1 cellular context compared by ENCODE assay signal in the genomic region with DNA sequence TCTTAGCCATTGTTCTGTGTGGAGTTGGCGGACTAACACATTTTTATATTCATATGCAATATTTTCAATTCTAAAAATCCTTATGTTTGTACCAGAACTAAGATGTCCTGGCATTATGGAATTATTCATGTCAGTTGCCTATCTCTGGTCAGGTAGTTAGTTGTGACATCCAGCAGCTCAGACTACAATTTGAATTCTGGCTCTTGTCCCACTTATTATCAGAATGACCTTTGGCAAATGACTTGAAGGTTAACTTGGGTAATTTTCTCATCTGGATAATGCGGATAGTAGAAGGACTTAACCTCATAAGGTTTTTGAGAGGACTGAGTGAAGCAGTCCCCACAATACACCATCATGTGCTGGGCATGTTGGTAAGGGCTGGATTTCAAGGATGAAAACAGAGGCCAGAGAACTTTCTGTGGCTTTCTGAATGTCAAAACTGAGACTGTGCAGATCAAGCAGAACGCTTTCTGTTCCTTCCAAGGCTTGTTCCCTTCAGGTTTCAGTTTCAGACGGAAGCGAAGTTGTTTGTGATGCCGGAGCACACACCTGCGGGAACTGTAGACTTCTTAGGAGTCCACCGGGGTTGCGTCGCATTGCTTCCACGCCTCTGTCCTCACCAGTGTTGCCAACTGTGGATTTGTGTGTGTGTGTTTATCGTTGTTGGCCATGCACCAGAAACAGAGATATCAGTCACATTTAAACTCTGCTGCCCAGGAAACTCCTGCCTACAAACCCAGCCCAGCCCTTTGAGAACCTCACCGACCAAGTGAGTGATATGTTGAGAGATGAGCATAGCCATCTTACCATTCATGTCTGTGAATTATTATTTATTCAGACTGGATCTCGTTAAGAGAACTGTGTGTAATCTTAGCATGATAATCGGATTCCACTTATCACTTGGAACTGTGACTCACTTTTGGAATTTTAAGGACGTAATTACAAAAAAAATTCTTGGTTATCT.
TF ChIP-seq lines count a peak whose summit lies in the region.

No MANE protein-coding gene starts in this region.

TF ChIP-seq in HEK293, 187 proteins besides CTCF, POLR2A, EP300 and RAD21 (continued from another document and continues in another):
- TF ChIP-seq, protein P1, sequence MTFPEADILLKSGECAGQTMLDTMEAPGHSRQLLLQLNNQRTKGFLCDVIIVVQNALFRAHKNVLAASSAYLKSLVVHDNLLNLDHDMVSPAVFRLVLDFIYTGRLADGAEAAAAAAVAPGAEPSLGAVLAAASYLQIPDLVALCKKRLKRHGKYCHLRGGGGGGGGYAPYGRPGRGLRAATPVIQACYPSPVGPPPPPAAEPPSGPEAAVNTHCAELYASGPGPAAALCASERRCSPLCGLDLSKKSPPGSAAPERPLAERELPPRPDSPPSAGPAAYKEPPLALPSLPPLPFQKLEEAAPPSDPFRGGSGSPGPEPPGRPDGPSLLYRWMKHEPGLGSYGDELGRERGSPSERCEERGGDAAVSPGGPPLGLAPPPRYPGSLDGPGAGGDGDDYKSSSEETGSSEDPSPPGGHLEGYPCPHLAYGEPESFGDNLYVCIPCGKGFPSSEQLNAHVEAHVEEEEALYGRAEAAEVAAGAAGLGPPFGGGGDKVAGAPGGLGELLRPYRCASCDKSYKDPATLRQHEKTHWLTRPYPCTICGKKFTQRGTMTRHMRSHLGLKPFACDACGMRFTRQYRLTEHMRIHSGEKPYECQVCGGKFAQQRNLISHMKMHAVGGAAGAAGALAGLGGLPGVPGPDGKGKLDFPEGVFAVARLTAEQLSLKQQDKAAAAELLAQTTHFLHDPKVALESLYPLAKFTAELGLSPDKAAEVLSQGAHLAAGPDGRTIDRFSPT (tag by site-specific recombination; IDR thresholded peaks at IDR 0.05): no peak
- TF ChIP-seq, protein P2, sequence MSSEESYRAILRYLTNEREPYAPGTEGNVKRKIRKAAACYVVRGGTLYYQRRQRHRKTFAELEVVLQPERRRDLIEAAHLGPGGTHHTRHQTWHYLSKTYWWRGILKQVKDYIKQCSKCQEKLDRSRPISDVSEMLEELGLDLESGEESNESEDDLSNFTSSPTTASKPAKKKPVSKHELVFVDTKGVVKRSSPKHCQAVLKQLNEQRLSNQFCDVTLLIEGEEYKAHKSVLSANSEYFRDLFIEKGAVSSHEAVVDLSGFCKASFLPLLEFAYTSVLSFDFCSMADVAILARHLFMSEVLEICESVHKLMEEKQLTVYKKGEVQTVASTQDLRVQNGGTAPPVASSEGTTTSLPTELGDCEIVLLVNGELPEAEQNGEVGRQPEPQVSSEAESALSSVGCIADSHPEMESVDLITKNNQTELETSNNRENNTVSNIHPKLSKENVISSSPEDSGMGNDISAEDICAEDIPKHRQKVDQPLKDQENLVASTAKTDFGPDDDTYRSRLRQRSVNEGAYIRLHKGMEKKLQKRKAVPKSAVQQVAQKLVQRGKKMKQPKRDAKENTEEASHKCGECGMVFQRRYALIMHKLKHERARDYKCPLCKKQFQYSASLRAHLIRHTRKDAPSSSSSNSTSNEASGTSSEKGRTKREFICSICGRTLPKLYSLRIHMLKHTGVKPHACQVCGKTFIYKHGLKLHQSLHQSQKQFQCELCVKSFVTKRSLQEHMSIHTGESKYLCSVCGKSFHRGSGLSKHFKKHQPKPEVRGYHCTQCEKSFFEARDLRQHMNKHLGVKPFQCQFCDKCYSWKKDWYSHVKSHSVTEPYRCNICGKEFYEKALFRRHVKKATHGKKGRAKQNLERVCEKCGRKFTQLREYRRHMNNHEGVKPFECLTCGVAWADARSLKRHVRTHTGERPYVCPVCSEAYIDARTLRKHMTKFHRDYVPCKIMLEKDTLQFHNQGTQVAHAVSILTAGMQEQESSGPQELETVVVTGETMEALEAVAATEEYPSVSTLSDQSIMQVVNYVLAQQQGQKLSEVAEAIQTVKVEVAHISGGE (tag by site-specific recombination; conservative IDR thresholded peaks at IDR 0.05; ENCODE audit: low read depth): no peak; the same call in 1 of the 2 replicates
- TF ChIP-seq ZNF266 (tag by site-specific recombination; IDR thresholded peaks at IDR 0.05; ENCODE audit: low read depth): no peak
- TF ChIP-seq, protein P3, sequence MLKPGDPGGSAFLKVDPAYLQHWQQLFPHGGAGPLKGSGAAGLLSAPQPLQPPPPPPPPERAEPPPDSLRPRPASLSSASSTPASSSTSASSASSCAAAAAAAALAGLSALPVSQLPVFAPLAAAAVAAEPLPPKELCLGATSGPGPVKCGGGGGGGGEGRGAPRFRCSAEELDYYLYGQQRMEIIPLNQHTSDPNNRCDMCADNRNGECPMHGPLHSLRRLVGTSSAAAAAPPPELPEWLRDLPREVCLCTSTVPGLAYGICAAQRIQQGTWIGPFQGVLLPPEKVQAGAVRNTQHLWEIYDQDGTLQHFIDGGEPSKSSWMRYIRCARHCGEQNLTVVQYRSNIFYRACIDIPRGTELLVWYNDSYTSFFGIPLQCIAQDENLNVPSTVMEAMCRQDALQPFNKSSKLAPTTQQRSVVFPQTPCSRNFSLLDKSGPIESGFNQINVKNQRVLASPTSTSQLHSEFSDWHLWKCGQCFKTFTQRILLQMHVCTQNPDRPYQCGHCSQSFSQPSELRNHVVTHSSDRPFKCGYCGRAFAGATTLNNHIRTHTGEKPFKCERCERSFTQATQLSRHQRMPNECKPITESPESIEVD (tag by site-specific recombination; IDR thresholded peaks at IDR 0.05): peak; percentile 55; the same call in 1 of the 2 replicates
- no peak for TF ChIP-seq ZNF660 (tag by site-specific recombination; IDR thresholded peaks at IDR 0.05)
- TF ChIP-seq ZNF677 (tag by site-specific recombination; IDR thresholded peaks at IDR 0.05): no peak
- no peak for TF ChIP-seq ZBTB48 (tag by site-specific recombination; IDR thresholded peaks at IDR 0.05)
- peak; percentile 65 for TF ChIP-seq ZEB2 (tag by site-specific recombination; IDR thresholded peaks at IDR 0.05)
- no peak for TF ChIP-seq ZBTB1 (tag by site-specific recombination; IDR thresholded peaks at IDR 0.05)
- no peak for TF ChIP-seq ZNF24 (tag by site-specific recombination; IDR thresholded peaks at IDR 0.05)
- TF ChIP-seq, protein P4, sequence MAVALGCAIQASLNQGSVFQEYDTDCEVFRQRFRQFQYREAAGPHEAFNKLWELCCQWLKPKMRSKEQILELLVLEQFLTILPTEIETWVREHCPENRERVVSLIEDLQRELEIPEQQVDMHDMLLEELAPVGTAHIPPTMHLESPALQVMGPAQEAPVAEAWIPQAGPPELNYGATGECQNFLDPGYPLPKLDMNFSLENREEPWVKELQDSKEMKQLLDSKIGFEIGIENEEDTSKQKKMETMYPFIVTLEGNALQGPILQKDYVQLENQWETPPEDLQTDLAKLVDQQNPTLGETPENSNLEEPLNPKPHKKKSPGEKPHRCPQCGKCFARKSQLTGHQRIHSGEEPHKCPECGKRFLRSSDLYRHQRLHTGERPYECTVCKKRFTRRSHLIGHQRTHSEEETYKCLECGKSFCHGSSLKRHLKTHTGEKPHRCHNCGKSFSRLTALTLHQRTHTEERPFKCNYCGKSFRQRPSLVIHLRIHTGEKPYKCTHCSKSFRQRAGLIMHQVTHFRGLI (tag by site-specific recombination; IDR thresholded peaks at IDR 0.05): peak; percentile 86
- no peak for TF ChIP-seq OVOL3 (tag by site-specific recombination; IDR thresholded peaks at IDR 0.05)
- no peak for TF ChIP-seq ZNF621 (tag by site-specific recombination; IDR thresholded peaks at IDR 0.05)
- TF ChIP-seq MEIS1 (CRISPR knock-in tag; IDR thresholded peaks at IDR 0.05; ENCODE audit: borderline replicate concordance): no peak
- no peak for TF ChIP-seq ZNF239 (tag by site-specific recombination; IDR thresholded peaks at IDR 0.05)
- no peak for TF ChIP-seq ZNF777 (tag by site-specific recombination; IDR thresholded peaks at IDR 0.05; ENCODE audit: borderline replicate concordance)
- no peak; the same call in 1 of the 2 replicates for TF ChIP-seq KLF8 (tag by site-specific recombination; IDR thresholded peaks at IDR 0.05)
- peak; percentile 52; the same call in 1 of the 2 replicates for TF ChIP-seq ZNF366 (tag by site-specific recombination; conservative IDR thresholded peaks at IDR 0.05)
- TF ChIP-seq ZNF623 (tag by site-specific recombination; IDR thresholded peaks at IDR 0.05): no peak
- TF ChIP-seq ZNF112 (tag by site-specific recombination; IDR thresholded peaks at IDR 0.05): no peak
- TF ChIP-seq ZNF211 (tag by site-specific recombination; IDR thresholded peaks at IDR 0.05; ENCODE audit: low read depth): no peak
- no peak for TF ChIP-seq ZNF16 (tag by site-specific recombination; IDR thresholded peaks at IDR 0.05; ENCODE audit: low read depth)
- TF ChIP-seq, protein P5, sequence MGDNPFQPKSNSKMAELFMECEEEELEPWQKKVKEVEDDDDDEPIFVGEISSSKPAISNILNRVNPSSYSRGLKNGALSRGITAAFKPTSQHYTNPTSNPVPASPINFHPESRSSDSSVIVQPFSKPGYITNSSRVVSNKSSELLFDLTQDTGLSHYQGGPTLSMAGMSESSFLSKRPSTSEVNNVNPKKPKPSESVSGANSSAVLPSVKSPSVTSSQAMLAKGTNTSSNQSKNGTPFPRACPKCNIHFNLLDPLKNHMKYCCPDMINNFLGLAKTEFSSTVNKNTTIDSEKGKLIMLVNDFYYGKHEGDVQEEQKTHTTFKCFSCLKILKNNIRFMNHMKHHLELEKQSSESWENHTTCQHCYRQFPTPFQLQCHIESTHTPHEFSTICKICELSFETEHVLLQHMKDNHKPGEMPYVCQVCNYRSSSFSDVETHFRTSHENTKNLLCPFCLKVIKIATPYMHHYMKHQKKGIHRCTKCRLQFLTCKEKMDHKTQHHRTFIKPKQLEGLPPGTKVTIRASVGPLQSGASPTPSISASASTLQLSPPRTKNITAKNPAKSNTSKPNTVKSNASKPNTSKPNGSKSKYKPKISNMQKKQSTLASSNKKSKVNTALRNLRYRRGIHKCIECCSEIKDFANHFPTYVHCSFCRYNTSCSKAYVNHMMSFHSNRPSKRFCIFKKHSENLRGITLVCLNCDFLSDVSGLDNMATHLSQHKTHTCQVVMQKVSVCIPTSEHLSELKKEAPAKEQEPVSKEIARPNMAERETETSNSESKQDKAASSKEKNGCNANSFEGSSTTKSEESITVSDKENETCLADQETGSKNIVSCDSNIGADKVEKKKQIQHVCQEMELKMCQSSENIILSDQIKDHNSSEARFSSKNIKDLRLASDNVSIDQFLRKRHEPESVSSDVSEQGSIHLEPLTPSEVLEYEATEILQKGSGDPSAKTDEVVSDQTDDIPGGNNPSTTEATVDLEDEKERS (tag by site-specific recombination; IDR thresholded peaks at IDR 0.05): no peak
- TF ChIP-seq, protein P6, sequence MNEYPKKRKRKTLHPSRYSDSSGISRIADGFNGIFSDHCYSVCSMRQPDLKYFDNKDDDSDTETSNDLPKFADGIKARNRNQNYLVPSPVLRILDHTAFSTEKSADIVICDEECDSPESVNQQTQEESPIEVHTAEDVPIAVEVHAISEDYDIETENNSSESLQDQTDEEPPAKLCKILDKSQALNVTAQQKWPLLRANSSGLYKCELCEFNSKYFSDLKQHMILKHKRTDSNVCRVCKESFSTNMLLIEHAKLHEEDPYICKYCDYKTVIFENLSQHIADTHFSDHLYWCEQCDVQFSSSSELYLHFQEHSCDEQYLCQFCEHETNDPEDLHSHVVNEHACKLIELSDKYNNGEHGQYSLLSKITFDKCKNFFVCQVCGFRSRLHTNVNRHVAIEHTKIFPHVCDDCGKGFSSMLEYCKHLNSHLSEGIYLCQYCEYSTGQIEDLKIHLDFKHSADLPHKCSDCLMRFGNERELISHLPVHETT (tag by site-specific recombination; IDR thresholded peaks at IDR 0.05): no peak
- TF ChIP-seq ZSCAN30 (tag by site-specific recombination; IDR thresholded peaks at IDR 0.05): peak; percentile 15; the same call in 1 of the 2 replicates
- TF ChIP-seq ZBTB20 (tag by site-specific recombination; IDR thresholded peaks at IDR 0.05): peak; percentile 49
- TF ChIP-seq ZNF830 (tag by site-specific recombination; IDR thresholded peaks at IDR 0.05; ENCODE audit: low read depth): no peak
- TF ChIP-seq EGR2 (tag by site-specific recombination; IDR thresholded peaks at IDR 0.05; ENCODE audit: low read depth): no peak
- TF ChIP-seq ZNF174 (tag by site-specific recombination; IDR thresholded peaks at IDR 0.05): no peak
- no peak for TF ChIP-seq ZFP41 (tag by site-specific recombination; IDR thresholded peaks at IDR 0.05; ENCODE audit: borderline replicate concordance)
- TF ChIP-seq, protein P7, sequence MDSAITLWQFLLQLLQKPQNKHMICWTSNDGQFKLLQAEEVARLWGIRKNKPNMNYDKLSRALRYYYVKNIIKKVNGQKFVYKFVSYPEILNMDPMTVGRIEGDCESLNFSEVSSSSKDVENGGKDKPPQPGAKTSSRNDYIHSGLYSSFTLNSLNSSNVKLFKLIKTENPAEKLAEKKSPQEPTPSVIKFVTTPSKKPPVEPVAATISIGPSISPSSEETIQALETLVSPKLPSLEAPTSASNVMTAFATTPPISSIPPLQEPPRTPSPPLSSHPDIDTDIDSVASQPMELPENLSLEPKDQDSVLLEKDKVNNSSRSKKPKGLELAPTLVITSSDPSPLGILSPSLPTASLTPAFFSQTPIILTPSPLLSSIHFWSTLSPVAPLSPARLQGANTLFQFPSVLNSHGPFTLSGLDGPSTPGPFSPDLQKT (IDR thresholded peaks at IDR 0.05; ENCODE audit: borderline replicate concordance, low read depth, low read length): no peak
- TF ChIP-seq, protein P8, sequence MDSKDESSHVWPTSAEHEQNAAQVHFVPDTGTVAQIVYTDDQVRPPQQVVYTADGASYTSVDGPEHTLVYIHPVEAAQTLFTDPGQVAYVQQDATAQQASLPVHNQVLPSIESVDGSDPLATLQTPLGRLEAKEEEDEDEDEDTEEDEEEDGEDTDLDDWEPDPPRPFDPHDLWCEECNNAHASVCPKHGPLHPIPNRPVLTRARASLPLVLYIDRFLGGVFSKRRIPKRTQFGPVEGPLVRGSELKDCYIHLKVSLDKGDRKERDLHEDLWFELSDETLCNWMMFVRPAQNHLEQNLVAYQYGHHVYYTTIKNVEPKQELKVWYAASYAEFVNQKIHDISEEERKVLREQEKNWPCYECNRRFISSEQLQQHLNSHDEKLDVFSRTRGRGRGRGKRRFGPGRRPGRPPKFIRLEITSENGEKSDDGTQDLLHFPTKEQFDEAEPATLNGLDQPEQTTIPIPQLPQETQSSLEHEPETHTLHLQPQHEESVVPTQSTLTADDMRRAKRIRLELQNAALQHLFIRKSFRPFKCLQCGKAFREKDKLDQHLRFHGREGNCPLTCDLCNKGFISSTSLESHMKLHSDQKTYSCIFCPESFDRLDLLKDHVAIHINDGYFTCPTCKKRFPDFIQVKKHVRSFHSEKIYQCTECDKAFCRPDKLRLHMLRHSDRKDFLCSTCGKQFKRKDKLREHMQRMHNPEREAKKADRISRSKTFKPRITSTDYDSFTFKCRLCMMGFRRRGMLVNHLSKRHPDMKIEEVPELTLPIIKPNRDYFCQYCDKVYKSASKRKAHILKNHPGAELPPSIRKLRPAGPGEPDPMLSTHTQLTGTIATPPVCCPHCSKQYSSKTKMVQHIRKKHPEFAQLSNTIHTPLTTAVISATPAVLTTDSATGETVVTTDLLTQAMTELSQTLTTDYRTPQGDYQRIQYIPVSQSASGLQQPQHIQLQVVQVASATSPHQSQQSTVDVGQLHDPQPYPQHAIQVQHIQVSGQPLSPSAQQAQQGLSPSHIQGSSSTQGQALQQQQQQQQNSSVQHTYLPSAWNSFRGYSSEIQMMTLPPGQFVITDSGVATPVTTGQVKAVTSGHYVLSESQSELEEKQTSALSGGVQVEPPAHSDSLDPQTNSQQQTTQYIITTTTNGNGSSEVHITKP (tag by site-specific recombination; IDR thresholded peaks at IDR 0.05): no peak
- 0 out of 2 replicates have a peak, but pooled peaks have one; percentile 23 for TF ChIP-seq TRIM28 (IDR thresholded peaks at IDR 0.05; ENCODE audit: borderline replicate concordance, low read length)
